2 cellular contexts compared by ENCODE assay signal in the genomic region with DNA sequence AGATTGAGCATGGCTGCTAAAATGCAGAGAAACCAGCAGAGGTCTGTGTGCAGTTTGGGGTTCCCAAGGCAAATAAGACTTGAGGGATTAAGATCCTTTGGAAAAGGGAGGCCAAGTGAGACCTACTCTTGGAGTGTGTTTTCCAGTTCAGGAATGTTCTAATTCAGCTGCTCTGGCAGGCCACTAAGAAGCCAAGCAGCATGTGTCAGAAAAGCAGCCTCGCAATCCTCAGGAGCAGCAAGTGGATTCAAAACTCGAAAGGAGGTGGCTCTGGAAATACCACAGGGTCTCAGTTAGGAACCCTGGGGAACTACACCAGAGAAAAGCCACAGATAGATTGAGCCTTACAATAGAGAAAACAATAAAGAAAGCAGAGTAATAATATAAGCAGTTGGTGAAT.
TF ChIP-seq lines count a peak whose summit lies in the region.

No MANE protein-coding gene starts in this region.

TF ChIP-seq in SK-N-SH, 30 proteins besides CTCF, POLR2A, EP300 and RAD21 (continued from another document):
- TF ChIP-seq, protein P1, sequence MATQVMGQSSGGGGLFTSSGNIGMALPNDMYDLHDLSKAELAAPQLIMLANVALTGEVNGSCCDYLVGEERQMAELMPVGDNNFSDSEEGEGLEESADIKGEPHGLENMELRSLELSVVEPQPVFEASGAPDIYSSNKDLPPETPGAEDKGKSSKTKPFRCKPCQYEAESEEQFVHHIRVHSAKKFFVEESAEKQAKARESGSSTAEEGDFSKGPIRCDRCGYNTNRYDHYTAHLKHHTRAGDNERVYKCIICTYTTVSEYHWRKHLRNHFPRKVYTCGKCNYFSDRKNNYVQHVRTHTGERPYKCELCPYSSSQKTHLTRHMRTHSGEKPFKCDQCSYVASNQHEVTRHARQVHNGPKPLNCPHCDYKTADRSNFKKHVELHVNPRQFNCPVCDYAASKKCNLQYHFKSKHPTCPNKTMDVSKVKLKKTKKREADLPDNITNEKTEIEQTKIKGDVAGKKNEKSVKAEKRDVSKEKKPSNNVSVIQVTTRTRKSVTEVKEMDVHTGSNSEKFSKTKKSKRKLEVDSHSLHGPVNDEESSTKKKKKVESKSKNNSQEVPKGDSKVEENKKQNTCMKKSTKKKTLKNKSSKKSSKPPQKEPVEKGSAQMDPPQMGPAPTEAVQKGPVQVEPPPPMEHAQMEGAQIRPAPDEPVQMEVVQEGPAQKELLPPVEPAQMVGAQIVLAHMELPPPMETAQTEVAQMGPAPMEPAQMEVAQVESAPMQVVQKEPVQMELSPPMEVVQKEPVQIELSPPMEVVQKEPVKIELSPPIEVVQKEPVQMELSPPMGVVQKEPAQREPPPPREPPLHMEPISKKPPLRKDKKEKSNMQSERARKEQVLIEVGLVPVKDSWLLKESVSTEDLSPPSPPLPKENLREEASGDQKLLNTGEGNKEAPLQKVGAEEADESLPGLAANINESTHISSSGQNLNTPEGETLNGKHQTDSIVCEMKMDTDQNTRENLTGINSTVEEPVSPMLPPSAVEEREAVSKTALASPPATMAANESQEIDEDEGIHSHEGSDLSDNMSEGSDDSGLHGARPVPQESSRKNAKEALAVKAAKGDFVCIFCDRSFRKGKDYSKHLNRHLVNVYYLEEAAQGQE (IDR thresholded peaks at IDR 0.05; ENCODE audit: low read depth, low read length) = no peak
- TF ChIP-seq NFIC (IDR thresholded peaks at IDR 0.05; ENCODE audit: borderline replicate concordance) = no peak
- no peak for TF ChIP-seq RFX5 (IDR thresholded peaks at IDR 0.05; ENCODE audit: low read length)
- no peak for TF ChIP-seq RCOR1 (IDR thresholded peaks at IDR 0.05; ENCODE audit: low read length)
- TF ChIP-seq, protein P2, sequence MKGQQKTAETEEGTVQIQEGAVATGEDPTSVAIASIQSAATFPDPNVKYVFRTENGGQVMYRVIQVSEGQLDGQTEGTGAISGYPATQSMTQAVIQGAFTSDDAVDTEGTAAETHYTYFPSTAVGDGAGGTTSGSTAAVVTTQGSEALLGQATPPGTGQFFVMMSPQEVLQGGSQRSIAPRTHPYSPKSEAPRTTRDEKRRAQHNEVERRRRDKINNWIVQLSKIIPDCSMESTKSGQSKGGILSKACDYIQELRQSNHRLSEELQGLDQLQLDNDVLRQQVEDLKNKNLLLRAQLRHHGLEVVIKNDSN (IDR thresholded peaks at IDR 0.05; ENCODE audit: borderline replicate concordance, low read depth) = no peak
- TF ChIP-seq FOSL2 (IDR thresholded peaks at IDR 0.05; ENCODE audit: borderline replicate concordance, low read depth) = no peak
- TF ChIP-seq TAF1 (IDR thresholded peaks at IDR 0.05; ENCODE audit: borderline replicate concordance, low read depth, low read length) = no peak
- no peak for TF ChIP-seq FOXM1 (IDR thresholded peaks at IDR 0.05; ENCODE audit: low read depth)
- TF ChIP-seq GABPA (IDR thresholded peaks at IDR 0.05; ENCODE audit: low read depth) = no peak
- TF ChIP-seq NRF1 (IDR thresholded peaks at IDR 0.05; ENCODE audit: low read depth, low read length) = no peak
- no peak for TF ChIP-seq RXRA (IDR thresholded peaks at IDR 0.05; ENCODE audit: borderline replicate concordance, low read depth)

TF ChIP-seq in SK-N-SH treated with all-trans-retinoic acid at 6 μM for 48 hours, 23 proteins besides CTCF, POLR2A, EP300 and RAD21 (continued from another document):
- TF ChIP-seq, protein P3, sequence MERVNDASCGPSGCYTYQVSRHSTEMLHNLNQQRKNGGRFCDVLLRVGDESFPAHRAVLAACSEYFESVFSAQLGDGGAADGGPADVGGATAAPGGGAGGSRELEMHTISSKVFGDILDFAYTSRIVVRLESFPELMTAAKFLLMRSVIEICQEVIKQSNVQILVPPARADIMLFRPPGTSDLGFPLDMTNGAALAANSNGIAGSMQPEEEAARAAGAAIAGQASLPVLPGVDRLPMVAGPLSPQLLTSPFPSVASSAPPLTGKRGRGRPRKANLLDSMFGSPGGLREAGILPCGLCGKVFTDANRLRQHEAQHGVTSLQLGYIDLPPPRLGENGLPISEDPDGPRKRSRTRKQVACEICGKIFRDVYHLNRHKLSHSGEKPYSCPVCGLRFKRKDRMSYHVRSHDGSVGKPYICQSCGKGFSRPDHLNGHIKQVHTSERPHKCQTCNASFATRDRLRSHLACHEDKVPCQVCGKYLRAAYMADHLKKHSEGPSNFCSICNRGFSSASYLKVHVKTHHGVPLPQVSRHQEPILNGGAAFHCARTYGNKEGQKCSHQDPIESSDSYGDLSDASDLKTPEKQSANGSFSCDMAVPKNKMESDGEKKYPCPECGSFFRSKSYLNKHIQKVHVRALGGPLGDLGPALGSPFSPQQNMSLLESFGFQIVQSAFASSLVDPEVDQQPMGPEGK (CRISPR knock-in tag; IDR thresholded peaks at IDR 0.05; ENCODE audit: borderline replicate concordance) = no peak
- TF ChIP-seq ARNTL (CRISPR knock-in tag; IDR thresholded peaks at IDR 0.05; ENCODE audit: borderline replicate concordance, low read depth) = no peak
- no peak for TF ChIP-seq ZNF565 (CRISPR knock-in tag; conservative IDR thresholded peaks at IDR 0.05; ENCODE audit: low read depth)
- no peak for TF ChIP-seq CSDC2 (CRISPR knock-in tag; IDR thresholded peaks at IDR 0.05)
- TF ChIP-seq, protein P4, sequence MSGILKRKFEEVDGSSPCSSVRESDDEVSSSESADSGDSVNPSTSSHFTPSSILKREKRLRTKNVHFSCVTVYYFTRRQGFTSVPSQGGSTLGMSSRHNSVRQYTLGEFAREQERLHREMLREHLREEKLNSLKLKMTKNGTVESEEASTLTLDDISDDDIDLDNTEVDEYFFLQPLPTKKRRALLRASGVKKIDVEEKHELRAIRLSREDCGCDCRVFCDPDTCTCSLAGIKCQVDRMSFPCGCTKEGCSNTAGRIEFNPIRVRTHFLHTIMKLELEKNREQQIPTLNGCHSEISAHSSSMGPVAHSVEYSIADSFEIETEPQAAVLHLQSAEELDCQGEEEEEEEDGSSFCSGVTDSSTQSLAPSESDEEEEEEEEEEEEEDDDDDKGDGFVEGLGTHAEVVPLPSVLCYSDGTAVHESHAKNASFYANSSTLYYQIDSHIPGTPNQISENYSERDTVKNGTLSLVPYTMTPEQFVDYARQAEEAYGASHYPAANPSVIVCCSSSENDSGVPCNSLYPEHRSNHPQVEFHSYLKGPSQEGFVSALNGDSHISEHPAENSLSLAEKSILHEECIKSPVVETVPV (CRISPR knock-in tag; IDR thresholded peaks at IDR 0.05) = no peak
- TF ChIP-seq BACH2 (CRISPR knock-in tag; IDR thresholded peaks at IDR 0.05; ENCODE audit: borderline replicate concordance) = no peak
- no peak for TF ChIP-seq TOX (CRISPR knock-in tag; IDR thresholded peaks at IDR 0.05; ENCODE audit: borderline replicate concordance)
TF ChIP-seq in SK-N-SH treated with all-trans-retinoic acid at 6 μM for 48 hours: peak in this region for 0.
